ENCODE assay signal across 29 cellular contexts in the genomic region with DNA sequence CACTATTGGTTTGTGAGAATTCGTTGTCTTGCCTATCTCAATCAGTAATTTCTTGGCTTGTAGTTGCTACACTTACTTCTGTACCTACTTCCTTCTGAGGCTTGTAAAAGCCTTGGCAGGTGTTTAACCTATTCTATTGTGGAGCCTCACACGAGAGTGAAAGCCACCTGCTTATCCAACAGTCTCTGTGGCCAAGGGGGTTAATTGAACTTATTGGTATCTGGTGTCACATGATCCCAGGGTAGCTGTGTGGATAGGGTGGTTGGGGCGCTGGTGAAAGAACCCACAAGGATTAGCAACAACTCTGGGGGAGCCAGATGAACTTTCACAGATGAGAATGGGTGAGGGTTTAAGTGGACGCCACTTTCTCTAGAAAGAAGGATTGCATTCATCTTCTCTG.
"Had no signal": no experiment of that assay in that cellular context is flagged by ENCODE, and none has a peak within 500 bp of the region (broad histone marks: within the 10 kb centered on the region; RNA-seq: fewer than 3 reads in every experiment).

No MANE protein-coding gene starts in this region.

- H3K4me3 ChIP-seq: ascending aorta, cardiac muscle cell, colonic mucosa, esophagus squamous epithelium, heart right ventricle, left lung, lower lobe of right lung, spleen, suprapubic skin, tibial nerve had no signal

- H3K27ac Mint-ChIP-seq: activated naive CD4-positive, alpha-beta T cell treated with anti-CD3 and anti-CD28 coated beads for 36 hours; activated naive CD8-positive, alpha-beta T cell treated with anti-CD3 and anti-CD28 coated beads, Interleukin-2, amount 10 ng/mL, durations not matched to agents 7 days and 5 days; activated T-helper 1 cell treated with anti-CD3 and anti-CD28 coated beads, Interleukin-12 subunit alpha, Interleukin-12 subunit beta, Interleukin-2, Interleukin-4 antibody, amounts not matched to agents 30 ng/mL and 10 ng/mL and 1 ng/mL, durations not matched to agents 14 hours and 24 hours and 36 hours; T-helper 2 cell treated with Interferon-gamma antibody and Interleukin-4, amounts not matched to agents 5 μg/mL and 100 μg/mL, for 36 hours had no signal

- ATAC-seq: heart right ventricle, left lung, lower lobe of right lung, right cardiac atrium had no signal

- DNase-seq: activated CD4-positive, alpha-beta T cell treated with anti-CD3 and anti-CD28 coated beads for 4 hours; activated CD4-positive, alpha-beta T cell treated with anti-CD3 and anti-CD28 coated beads, Interleukin-2, amount 50 U/mL, for 4 hours; activated CD4-positive, CD25-positive, alpha-beta regulatory T cell; activated CD8-positive, alpha-beta memory T cell treated with anti-CD3 and anti-CD28 coated beads, Interleukin-2, amount 50 U/mL, for 4 hours; activated effector memory CD4-positive, alpha-beta T cell treated with anti-CD3 and anti-CD28 coated beads, Interleukin-2, amount 50 U/mL, for 16 hours; activated naive CD4-positive, alpha-beta T cell treated with anti-CD3 and anti-CD28 coated beads for 36 hours; activated naive CD8-positive, alpha-beta T cell treated with anti-CD3 and anti-CD28 coated beads, Interleukin-2, amount 10 ng/mL, durations not matched to agents 7 days and 5 days; activated T-cell treated with anti-CD3 and anti-CD28 coated beads, Interleukin-2, amount 50 U/mL, for 1 hour; cerebellar nuclear complex; colonic mucosa; effector CD8-positive, alpha-beta T cell; esophagus squamous epithelium; foreskin melanocyte; heart right ventricle; left lung; lower lobe of right lung; mesenchymal stem cell; nucleus accumbens; spleen; stimulated activated naive CD4-positive, alpha-beta T cell had no signal

- H3K36me3 ChIP-seq: cardiac muscle cell, colonic mucosa had no signal

- H3K27me3 ChIP-seq: ascending aorta, cardiac muscle cell, colonic mucosa, esophagus squamous epithelium, heart right ventricle, left lung, spleen, suprapubic skin, tibial nerve had no signal

- H3K4me3 Mint-ChIP-seq: activated naive CD4-positive, alpha-beta T cell treated with anti-CD3 and anti-CD28 coated beads for 36 hours; activated naive CD8-positive, alpha-beta T cell treated with anti-CD3 and anti-CD28 coated beads, Interleukin-2, amount 10 ng/mL, durations not matched to agents 7 days and 5 days; activated T-helper 1 cell treated with anti-CD3 and anti-CD28 coated beads, Interleukin-12 subunit alpha, Interleukin-12 subunit beta, Interleukin-2, Interleukin-4 antibody, amounts not matched to agents 30 ng/mL and 10 ng/mL and 1 ng/mL, durations not matched to agents 14 hours and 24 hours and 36 hours; brain; T-helper 2 cell treated with Interferon-gamma antibody and Interleukin-4, amounts not matched to agents 5 μg/mL and 100 μg/mL, for 36 hours had no signal

- H3K4me1 ChIP-seq: ascending aorta, colonic mucosa, lower lobe of right lung had no signal

- H3K27ac ChIP-seq: ascending aorta, cardiac muscle cell, colonic mucosa, epithelial cell of prostate, esophagus squamous epithelium, heart right ventricle, left lung, lower lobe of right lung, spleen, suprapubic skin, tibial nerve had no signal

- H3K27me3 Mint-ChIP-seq: activated naive CD8-positive, alpha-beta T cell treated with anti-CD3 and anti-CD28 coated beads, Interleukin-2, amount 10 ng/mL, durations not matched to agents 7 days and 5 days had no signal

- H3K9me3 Mint-ChIP-seq: activated naive CD4-positive, alpha-beta T cell treated with anti-CD3 and anti-CD28 coated beads for 36 hours; activated naive CD8-positive, alpha-beta T cell treated with anti-CD3 and anti-CD28 coated beads, Interleukin-2, amount 10 ng/mL, durations not matched to agents 7 days and 5 days; activated T-helper 1 cell treated with anti-CD3 and anti-CD28 coated beads, Interleukin-12 subunit alpha, Interleukin-12 subunit beta, Interleukin-2, Interleukin-4 antibody, amounts not matched to agents 30 ng/mL and 10 ng/mL and 1 ng/mL, durations not matched to agents 14 hours and 24 hours and 36 hours; brain; T-helper 2 cell treated with Interferon-gamma antibody and Interleukin-4, amounts not matched to agents 5 μg/mL and 100 μg/mL, for 36 hours had no signal

- H3K9me3 ChIP-seq: ascending aorta, colonic mucosa, esophagus squamous epithelium, heart right ventricle, left lung, lower lobe of right lung, spleen, suprapubic skin, tibial nerve had no signal
